Comparison of ENCODE assay signal across 14 cellular contexts in genomic region chr5:122099060-122099790, GRCh38. TPM values are rescaled to one million over a fixed set of nuclear protein-coding genes. Genes with fewer than 3 reads are reported as not detected.
DNase-seq lines count a peak whose midpoint lies in the region; ATAC-seq and TF ChIP-seq lines count a peak whose summit lies in the region.
"Had no signal": no experiment of that assay in that cellular context is flagged by ENCODE, and none has a peak within 500 bp of the region (broad histone marks: within the 10 kb centered on the region; RNA-seq: fewer than 3 reads in every experiment).

No MANE protein-coding gene starts in this region.

- 0 out of 2 replicates have a peak overlapping the region, but pooled peaks have one; percentile 21 for H3K9ac ChIP-seq in SK-N-SH
- peak overlapping the region; percentile 11 for H3K9ac ChIP-seq in skeletal muscle satellite cell (ENCODE audit: low read depth, low read length)

- H3K4me3 Mint-ChIP-seq in T-helper 2 cell treated with Interferon-gamma antibody and Interleukin-4, amounts not matched to agents 5 μg/mL and 100 μg/mL, for 36 hours, result no peak overlapping the region
- no peak overlapping the region for H3K4me3 Mint-ChIP-seq in T-cell

- CTCF ChIA-PET in SK-N-SH (lab: Yijun Ruan, JAX) (interaction anchor here (0.9 to 1.4 kb wide), 2 partner anchors 21 to 95 kb away, joined by 3 read pairs; partner anchors contain the start of gene LOX), T-cell (lab: Charles Lee) (no interaction called here)

- H3K4me3 ChIP-seq in SK-N-SH (ENCODE audit: low read depth in 2 of 2, low read length in 1 of 2), result no peak overlapping the region; a peak in 1 of 4 replicates
- no peak overlapping the region for H3K4me3 ChIP-seq in skeletal muscle satellite cell (ENCODE audit: low read length)
- H3K4me3 ChIP-seq in heart right ventricle, result no peak overlapping the region
- H3K4me3 ChIP-seq: gastrocnemius medialis, GM12878, lung, transverse colon had no signal

- H3K27ac ChIP-seq in SK-N-SH (ENCODE audit: low read depth in 2 of 2, low read length in 1 of 2) (peak overlapping the region in 1 of 2 experiments; percentile 61; a peak in 2 of 4 replicates), heart right ventricle (no peak overlapping the region)
- H3K27ac ChIP-seq: gastrocnemius medialis, transverse colon had no signal

- no peak for TF ChIP-seq CTCF in SK-N-SH (IDR thresholded peaks at IDR 0.05)
- no peak for TF ChIP-seq CTCF in heart right ventricle (IDR thresholded peaks at IDR 0.05)

- H3K36me3 ChIP-seq in SK-N-SH (replicated peaks in 1 of 2; ENCODE audit: control insufficient read depth in 1 of 2, insufficient read depth in 2 of 2, low read length in 1 of 2), result no peaks in the 10 kb centered on the region
- H3K36me3 ChIP-seq in skeletal muscle satellite cell (ENCODE audit: insufficient read depth, low read length), result no peaks in the 10 kb centered on the region
- no peaks in the 10 kb centered on the region for H3K36me3 ChIP-seq in heart right ventricle
- H3K36me3 ChIP-seq: gastrocnemius medialis, transverse colon had no signal

- H3K4me1 ChIP-seq in SK-N-SH (ENCODE audit: control insufficient read depth in 1 of 2, insufficient read depth in 2 of 2, low read depth in 1 of 2, low read length in 1 of 2) (peaks cover 0 to 19% of the 10 kb centered on the region in 2 experiments; a peak in 3 of 4 replicates), skeletal muscle satellite cell (ENCODE audit: control insufficient read depth, insufficient read depth, low read length) (peaks cover 38% of the 10 kb centered on the region), heart right ventricle (no peaks in the 10 kb centered on the region)
- H3K4me1 ChIP-seq: gastrocnemius medialis, transverse colon had no signal

- POLR2A ChIA-PET in SK-N-SH (lab: Yijun Ruan, JAX), result no interaction called here
- POLR2A ChIA-PET in T-cell (lab: Charles Lee), result no interaction called here

- no peaks in the 10 kb centered on the region for H3K4me1 Mint-ChIP-seq in T-helper 2 cell treated with Interferon-gamma antibody and Interleukin-4, amounts not matched to agents 5 μg/mL and 100 μg/mL, for 36 hours (ENCODE audit: low read depth)
- no peaks in the 10 kb centered on the region for H3K4me1 Mint-ChIP-seq in T-cell

- H3K27ac Mint-ChIP-seq in T-helper 2 cell treated with Interferon-gamma antibody and Interleukin-4, amounts not matched to agents 5 μg/mL and 100 μg/mL, for 36 hours, result no peak overlapping the region
- H3K27ac Mint-ChIP-seq in T-cell, result no peak overlapping the region

- TF ChIP-seq EP300 in SK-N-SH (IDR thresholded peaks at IDR 0.05; ENCODE audit: borderline replicate concordance in 1 of 2, low read depth in 1 of 2, low read length in 1 of 2), result no peak; a peak in 1 of 4 replicates

- H3K9me2 ChIP-seq in SK-N-SH, result no peaks in the 10 kb centered on the region

- H3K27me3 ChIP-seq in SK-N-SH (ENCODE audit: insufficient read depth), result no peaks in the 10 kb centered on the region
- H3K27me3 ChIP-seq in skeletal muscle satellite cell (ENCODE audit: control insufficient read depth, insufficient read depth, low read length), result no peaks in the 10 kb centered on the region
- H3K27me3 ChIP-seq in heart right ventricle, result no peaks in the 10 kb centered on the region
- H3K27me3 ChIP-seq: gastrocnemius medialis, transverse colon had no signal

- H3K9me3 Mint-ChIP-seq in T-helper 2 cell treated with Interferon-gamma antibody and Interleukin-4, amounts not matched to agents 5 μg/mL and 100 μg/mL, for 36 hours, result no peaks in the 10 kb centered on the region
- no peaks in the 10 kb centered on the region for H3K9me3 Mint-ChIP-seq in T-cell

- peaks cover 27% of the 10 kb centered on the region for H3F3A ChIP-seq in SK-N-SH (replicated peaks; ENCODE audit: insufficient read depth)

- H3K27me3 Mint-ChIP-seq in T-helper 2 cell treated with Interferon-gamma antibody and Interleukin-4, amounts not matched to agents 5 μg/mL and 100 μg/mL, for 36 hours (ENCODE audit: low read depth), result no peaks in the 10 kb centered on the region
- no peaks in the 10 kb centered on the region for H3K27me3 Mint-ChIP-seq in T-cell

- no peaks in the 10 kb centered on the region for H3K9me3 ChIP-seq in SK-N-SH
- no peaks in the 10 kb centered on the region for H3K9me3 ChIP-seq in skeletal muscle satellite cell (replicated peaks; ENCODE audit: low read length)
- no peaks in the 10 kb centered on the region for H3K9me3 ChIP-seq in heart right ventricle
- H3K9me3 ChIP-seq: gastrocnemius medialis, transverse colon had no signal

- H2AFZ ChIP-seq in SK-N-SH (ENCODE audit: low read depth), result peak overlapping the region; percentile 57

- TF ChIP-seq RAD21 in SK-N-SH (IDR thresholded peaks at IDR 0.05; ENCODE audit: low read length), result no peak

- intact Hi-C loops in heart right ventricle (cut with DNase I), result no loop called here

- no peaks in the 10 kb centered on the region for H4K20me1 ChIP-seq in SK-N-SH (ENCODE audit: insufficient read depth)

- peak; percentile 62 for DNase-seq in H4 (ENCODE audit: low spot score)
- DNase-seq in SK-N-SH, result no peak
- DNase-seq in heart right ventricle, result no peak
- no peak for DNase-seq in T-helper 2 cell treated with Interferon-gamma antibody and Interleukin-4, amounts not matched to agents 5 μg/mL and 100 μg/mL, for 36 hours (ENCODE audit: low spot score)
- no peak for DNase-seq in T-cell
- DNase-seq: gastrocnemius medialis, NCI-H1417, transverse colon had no signal

- ATAC-seq in esophagus mucosa (peak; percentile 52), heart right ventricle (no peak), HG02884 (IDR thresholded peaks at IDR 0.05; ENCODE audit: unreplicated experiment) (no peak), T-cell (replicated peaks in 1 of 4) (no peak)
- ATAC-seq: gastrocnemius medialis, GM12878 had no signal

- H3K4me2 ChIP-seq in SK-N-SH (peak overlapping the region; percentile 53), skeletal muscle satellite cell (ENCODE audit: low read length) (peak overlapping the region; percentile 20)

- H3K79me2 ChIP-seq in SK-N-SH (ENCODE audit: insufficient read depth), result no peaks in the 10 kb centered on the region

- 45% methylated on average over 4 of the region's 6 CpGs for WGBS in SK-N-SH (ENCODE audit: low lambda C conversion rate)
- 77 to 84% methylated on average over 6 of the region's 6 CpGs for WGBS in heart right ventricle, 2 donors

- no peaks in the 10 kb centered on the region for H3K36me3 Mint-ChIP-seq in T-helper 2 cell treated with Interferon-gamma antibody and Interleukin-4, amounts not matched to agents 5 μg/mL and 100 μg/mL, for 36 hours (ENCODE audit: low read depth)
- H3K36me3 Mint-ChIP-seq in T-cell, result no peaks in the 10 kb centered on the region

TF ChIP-seq in SK-N-SH, 30 proteins besides CTCF, POLR2A, EP300 and RAD21 (continues in another document):
- TF ChIP-seq GABPA (IDR thresholded peaks at IDR 0.05; ENCODE audit: low read depth) (no peak), MAX (IDR thresholded peaks at IDR 0.05; ENCODE audit: low read depth) (peak; percentile 72; the same call in 1 of the 2 replicates), ZBTB33 (IDR thresholded peaks at IDR 0.05; ENCODE audit: borderline replicate concordance, low read depth) (no peak), TCF12 (IDR thresholded peaks at IDR 0.05) (peak; percentile 46; the same call in 1 of the 2 replicates), MEF2A (IDR thresholded peaks at IDR 0.05; ENCODE audit: borderline replicate concordance, low read depth) (no peak), USF1 (IDR thresholded peaks at IDR 0.05; ENCODE audit: borderline replicate concordance, low read depth) (no peak), FOSL2 (IDR thresholded peaks at IDR 0.05; ENCODE audit: borderline replicate concordance, low read depth) (peak; percentile 73; the same call in 1 of the 2 replicates)

RNA-seq across cellular contexts. Expression of gene LOX, which starts 21.2 kb away (rescaled TPM):
- total RNA-seq in H4 (2014; rRNA removed; shearing (Covaris generic)), result 16.3 and 19.2 TPM in 2 replicates
- polyA plus RNA-seq in SK-N-SH (2012; rRNA removed), result 36.3 and 50.4 TPM in 2 replicates
- 30.8 and 41.6 TPM in 2 replicates for polyA plus RNA-seq in SK-N-SH (2012; cell fraction: cytosol; rRNA removed)
- 105 and 108 TPM in 2 replicates for polyA plus RNA-seq in SK-N-SH (2012; cell fraction: nucleus; rRNA removed)
- 6.6 TPM for total RNA-seq in esophagus mucosa
- 54.5 and 123 TPM in 2 replicates for total RNA-seq in skeletal muscle satellite cell (2012; rRNA removed)
- total RNA-seq in heart right ventricle, result 10 to 100 TPM in 1 of 10 donors, 1 to 10 TPM in 9; 2.6 to 34.7 (median 3.9) TPM
- polyA plus RNA-seq in heart right ventricle, result 1 to 10 TPM; 1.5 to 2.8 TPM
- total RNA-seq in T-cell, result under 1 TPM in 3 of 5 donors, not detected in 2; 0.20 to 0.88 (median 0.51) TPM
- total RNA-seq: T-helper 2 cell treated with Interferon-gamma antibody and Interleukin-4, amounts not matched to agents 100 ng/mL and 5 ng/mL, for 36 hours had no signal

RNA-seq across cellular contexts. Expression of gene ZNF474, which starts 30.1 kb away (rescaled TPM):
- total RNA-seq in H4 (2014; rRNA removed; shearing (Covaris generic)), result 0.06 and 0.94 TPM in 2 replicates
- polyA plus RNA-seq in SK-N-SH (2012; rRNA removed), result 0.08 and 0.21 TPM in 2 replicates
- polyA plus RNA-seq in SK-N-SH (2012; cell fraction: cytosol; rRNA removed), result 0.10 and 0.13 TPM in 2 replicates
- 0.31 and 0.58 TPM in 2 replicates for polyA plus RNA-seq in SK-N-SH (2012; cell fraction: nucleus; rRNA removed)
- not detected for total RNA-seq in esophagus mucosa
- 0.22 TPM in 1 of 2 replicates, not detected in the other for total RNA-seq in skeletal muscle satellite cell (2012; rRNA removed)
- under 1 TPM in 2 of 10 donors, not detected in 8; 0.19 to 0.20 TPM for total RNA-seq in heart right ventricle
- under 1 TPM in 1 of 2 donors, not detected in 1; 0.03 TPM for polyA plus RNA-seq in heart right ventricle
- under 1 TPM in 3 of 5 donors, not detected in 2; 0.41 to 0.58 (median 0.51) TPM for total RNA-seq in T-cell
- total RNA-seq: transverse colon had no signal
